Comparison of ENCODE assay signal across 8 cellular contexts in genomic region chr2:87324335-87325049, GRCh38.
DNase-seq lines count a peak whose midpoint lies in the region; ATAC-seq, FAIRE-seq and TF ChIP-seq lines count a peak whose summit lies in the region.
"Not testable (repeated sequence)": the region's sequence is repeated elsewhere in the genome, so short reads cannot be mapped to it uniquely, and the experiment has no call there.

No MANE protein-coding gene starts in this region.

- ATAC-seq in T-cell (replicated peaks in 1 of 4) (peak; percentile 39 to 78 (median 72)), left colon (peak; percentile 74)
- ATAC-seq in activated T-cell treated with anti-CD3 and anti-CD28 coated beads, Interleukin-2, amount 50 U/mL, for 4 hours = peak; percentile 75 to 83

- H3K9me3 Mint-ChIP-seq in HFFc6; T-cell; activated T-cell treated with anti-CD3 and anti-CD28 coated beads, Interleukin-2, amount 50 U/mL, for 4 hours; astrocyte (ENCODE audit: unreplicated experiment): not testable (repeated sequence)

- not testable (repeated sequence) for H3K36me3 Mint-ChIP-seq in HFFc6 (ENCODE audit: low read depth); T-cell; activated T-cell treated with anti-CD3 and anti-CD28 coated beads, Interleukin-2, amount 50 U/mL, for 4 hours (ENCODE audit: insufficient read depth); astrocyte (ENCODE audit: low read depth, unreplicated experiment)

- H3K9me3 ChIP-seq in astrocyte (ENCODE audit: insufficient read depth, low read depth, low read length) = not testable (repeated sequence)

- DNase-seq in HFFc6; T-cell; activated T-cell treated with anti-CD3 and anti-CD28 coated beads, Interleukin-2, amount 50 U/mL, for 4 hours; astrocyte (ENCODE audit: low read depth); left colon: not testable (repeated sequence)
- DNase-seq in fibroblast of mammary gland (ENCODE audit: low read depth) (peak; percentile 37), renal cortical epithelial cell (ENCODE audit: low read depth) (peak; percentile 19)

- H2AFZ ChIP-seq in ACC112 (ENCODE audit: low read length, unreplicated experiment) = peak overlapping the region; percentile 3
- not testable (repeated sequence) for H2AFZ ChIP-seq in astrocyte (ENCODE audit: low read depth, low read length)

- intact Hi-C loops in left colon (cut with DNase I, micrococcal nuclease) = not testable (repeated sequence)

- not testable (repeated sequence) for H3K79me2 ChIP-seq in ACC112 (ENCODE audit: control insufficient read depth, insufficient read depth, low read length, unreplicated experiment); astrocyte (ENCODE audit: insufficient read depth, low read length)

- H3K27ac Mint-ChIP-seq in HFFc6 (peak overlapping the region; percentile 89), T-cell (peak overlapping the region in 1 of 2 donors; percentile 77)
- not testable (repeated sequence) for H3K27ac Mint-ChIP-seq in astrocyte (ENCODE audit: unreplicated experiment)

- peaks cover 26% of the 10 kb centered on the region for H3K4me1 Mint-ChIP-seq in HFFc6 (ENCODE audit: low read depth)
- H3K4me1 Mint-ChIP-seq in T-cell = peaks cover 0 to 24% (median 2%) of the 10 kb centered on the region in 3 donors
- peaks cover 24% of the 10 kb centered on the region for H3K4me1 Mint-ChIP-seq in activated T-cell treated with anti-CD3 and anti-CD28 coated beads, Interleukin-2, amount 50 U/mL, for 4 hours (ENCODE audit: low read depth)
- H3K4me1 Mint-ChIP-seq in astrocyte (ENCODE audit: low read depth, unreplicated experiment) = not testable (repeated sequence)

- not testable (repeated sequence) for H3K36me3 ChIP-seq in ACC112 (ENCODE audit: insufficient read depth, low read length); astrocyte (ENCODE audit: insufficient read depth, low read length)

- not testable (repeated sequence) for H4K20me1 ChIP-seq in astrocyte (ENCODE audit: insufficient read depth, low read length)

- H3K27ac ChIP-seq in ACC112 (ENCODE audit: low read depth, low read length) = peak overlapping the region; percentile 85
- H3K27ac ChIP-seq in astrocyte (ENCODE audit: low read depth, low read length) = peak overlapping the region; percentile 50

- not testable (repeated sequence) for H3K4me1 ChIP-seq in ACC112 (ENCODE audit: control insufficient read depth, insufficient read depth, low read length, unreplicated experiment); astrocyte (ENCODE audit: insufficient read depth, low read length)

- not testable (repeated sequence) for TF ChIP-seq CTCF in HFFc6 (IDR thresholded peaks at IDR 0.05); astrocyte (IDR thresholded peaks at IDR 0.05; ENCODE audit: insufficient read depth, low read depth, low read length); fibroblast of mammary gland (conservative IDR thresholded peaks at IDR 0.05; ENCODE audit: control insufficient read depth, insufficient read depth, low read depth, low read length)

- H3K27me3 ChIP-seq in ACC112 (ENCODE audit: insufficient read depth, low read length); astrocyte (ENCODE audit: insufficient read depth, low read length): not testable (repeated sequence)

- not testable (repeated sequence) for H3K27me3 Mint-ChIP-seq in HFFc6 (ENCODE audit: insufficient read depth); T-cell; activated T-cell treated with anti-CD3 and anti-CD28 coated beads, Interleukin-2, amount 50 U/mL, for 4 hours (ENCODE audit: low read depth); astrocyte (ENCODE audit: low read depth, unreplicated experiment)

- POLR2A ChIA-PET in T-cell (lab: Charles Lee) = not testable (repeated sequence)

- H3K4me3 Mint-ChIP-seq in HFFc6 (peak overlapping the region; percentile 77), T-cell (peak overlapping the region in 1 of 3 donors; percentile 34)
- peak overlapping the region; percentile 73 for H3K4me3 Mint-ChIP-seq in activated T-cell treated with anti-CD3 and anti-CD28 coated beads, Interleukin-2, amount 50 U/mL, for 4 hours
- not testable (repeated sequence) for H3K4me3 Mint-ChIP-seq in astrocyte (ENCODE audit: unreplicated experiment)

- CTCF ChIA-PET in T-cell (lab: Charles Lee) = not testable (repeated sequence)

- not testable (repeated sequence) for H3K4me3 ChIP-seq in ACC112 (ENCODE audit: low read depth, low read length); fibroblast of mammary gland (ENCODE audit: control insufficient read depth, low read depth, low read length)
- peak overlapping the region; percentile 17 for H3K4me3 ChIP-seq in astrocyte (ENCODE audit: insufficient read depth, low read depth, low read length)

- peak overlapping the region; percentile 23 for H3K9ac ChIP-seq in astrocyte (ENCODE audit: low read length)

- peak; percentile 87 for FAIRE-seq in astrocyte (lab: Jason Lieb, UNC)

- H3K4me2 ChIP-seq in astrocyte (ENCODE audit: low read length) = peak overlapping the region; percentile 73
